In the genomic region with DNA sequence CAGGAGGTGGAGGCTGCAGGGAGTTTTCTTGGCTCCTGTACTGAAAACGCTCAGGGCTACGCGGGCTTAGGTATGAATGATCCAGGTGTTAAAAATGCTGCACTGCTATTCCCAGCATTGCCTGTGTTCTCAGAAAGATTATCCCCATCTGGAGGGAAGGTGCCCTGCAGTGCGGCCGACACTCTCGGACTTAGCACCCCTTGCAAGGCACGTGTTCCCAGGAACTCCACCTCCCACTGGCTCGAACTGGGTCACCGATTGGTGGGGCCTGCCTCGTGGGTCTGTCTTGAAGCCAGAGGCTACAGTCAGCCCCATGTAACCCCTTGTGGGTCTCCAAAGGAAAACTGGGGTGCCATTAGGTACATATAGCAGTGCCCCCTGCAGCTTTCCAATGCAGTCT, we compare ENCODE assay signal across 18 cellular contexts. TPM values are rescaled to one million over a fixed set of nuclear protein-coding genes. Genes with fewer than 3 reads are reported as not detected.
DNase-seq lines count a peak whose midpoint lies in the region; ATAC-seq, FAIRE-seq and TF ChIP-seq lines count a peak whose summit lies in the region.
"Had no signal": no experiment of that assay in that cellular context is flagged by ENCODE, and none has a peak within 500 bp of the region (broad histone marks: within the 10 kb centered on the region; RNA-seq: fewer than 3 reads in every experiment).

No MANE protein-coding gene starts in this region.

- H3K36me3 Mint-ChIP-seq in CD8-positive, alpha-beta T cell = no peaks in the 10 kb centered on the region
- H3K36me3 Mint-ChIP-seq: CD8-positive, alpha-beta memory T cell had no signal

- H4K20me1 ChIP-seq in HepG2 (ENCODE audit: insufficient read depth, low read length) = no peaks in the 10 kb centered on the region
- H4K20me1 ChIP-seq in K562 (replicated peaks; ENCODE audit: control insufficient read depth, insufficient read depth, low read length) = peaks cover 5% of the 10 kb centered on the region; the same call in 1 of the 2 replicates

- peaks cover 14% of the 10 kb centered on the region for H3K4me1 Mint-ChIP-seq in CD8-positive, alpha-beta T cell (ENCODE audit: low read depth)

- in situ Hi-C loops in HepG2 (cut with HindIII; ENCODE audit: extremely low pct_ligation_motif_present, low pct_unique_long_range_greater_than_20kb) = loop anchor here (25.0 kb wide), 1 partner anchor 652 kb away; the partner anchor contains the start of genes ANKMY1, DUSP28 and RNPEPL1
- in situ Hi-C loops in K562 (cut with MboI) = no loop called here

- BruUV-seq in HepG2 (replicated peaks; lab: Mats Ljungman, UMichigan) (no TSS peak), K562 (replicated peaks; lab: Mats Ljungman, UMichigan) (no TSS peak)

- H2AFZ ChIP-seq in HepG2 (ENCODE audit: low read length) (no peak overlapping the region), K562 (ENCODE audit: low read depth, low read length) (no peak overlapping the region)
- H2AFZ ChIP-seq: GM23338 had no signal

- POLR2A ChIA-PET in HepG2 (lab: Yijun Ruan, JAX) (no interaction called here), K562 (lab: Yijun Ruan, JAX) (no interaction called here)
- POLR2A ChIA-PET in CD8-positive, alpha-beta T cell (lab: Charles Lee) = no interaction called here

- WGBS in HepG2 (ENCODE audit: low lambda C conversion rate) = 28% methylated on average over 5 of the region's 10 CpGs
- WGBS in right lobe of liver (ENCODE audit: insufficient coverage, low coverage, low lambda C conversion rate, missing lambda C conversion rate) = 53% methylated on average over 4 of the region's 10 CpGs
- WGBS in K562 (ENCODE audit: insufficient coverage, low coverage, missing lambda C conversion rate) = 0% methylated on average over 10 of the region's 10 CpGs

- H3K79me2 ChIP-seq in HepG2 (ENCODE audit: insufficient read depth, low read length) = peaks cover 4% of the 10 kb centered on the region
- H3K79me2 ChIP-seq in K562 (ENCODE audit: control insufficient read depth, insufficient read depth, low read length) = 0 out of 3 replicates have a peak, but pooled peaks cover 3% of the 10 kb centered on the region

- H3K4me1 ChIP-seq in HepG2 (ENCODE audit: insufficient read depth, low read length) (peaks cover 39% of the 10 kb centered on the region), right lobe of liver (peaks cover 0 to 9% (median 0%) of the 10 kb centered on the region in 4 donors), K562 (replicated peaks in 1 of 2; ENCODE audit: control insufficient read depth in 2 of 2, insufficient read depth in 2 of 2, low read length in 2 of 2) (peaks cover 0 to 34% of the 10 kb centered on the region in 2 experiments; a peak in 2 of 5 replicates)
- peaks cover 5% of the 10 kb centered on the region for H3K4me1 ChIP-seq in CD8-positive, alpha-beta T cell (ENCODE audit: insufficient read depth, low read length)

- TF ChIP-seq CTCF in HepG2 (CRISPR knock-in tag; IDR thresholded peaks at IDR 0.05) (no peak), right lobe of liver (IDR thresholded peaks at IDR 0.05) (no peak), K562 (IDR thresholded peaks at IDR 0.05 in 2 of 3, conservative IDR thresholded peaks at IDR 0.05 in 1 of 3; ENCODE audit: insufficient read depth in 2 of 3, low read depth in 1 of 3, low read length in 3 of 3) (no peak)
- TF ChIP-seq CTCF in CD8-positive, alpha-beta T cell (IDR thresholded peaks at IDR 0.05) = no peak

- intact Hi-C loops in HepG2 (cut with micrococcal nuclease; ENCODE audit: unreplicated experiment) = loop anchor here (2.0 kb wide), 1 partner anchor 135 kb away; no protein-coding TSS in a partner anchor
- intact Hi-C loops in right lobe of liver (cut with DNase I) = no loop called here
- intact Hi-C loops in CD8-positive, alpha-beta T cell (cut with DNase I, micrococcal nuclease) = loop anchor here in 1 of 2 experiments (10.0 kb wide), 1 partner anchor 649 kb away; the partner anchor contains the start of genes DUSP28 and RNPEPL1
- intact Hi-C loops in K562 (cut with micrococcal nuclease) = no loop called here

- H3K36me3 ChIP-seq in HepG2 (replicated peaks in 1 of 2; ENCODE audit: control insufficient read depth in 1 of 2, insufficient read depth in 2 of 2, low read length in 2 of 2) (no peaks in the 10 kb centered on the region), right lobe of liver (no peaks in the 10 kb centered on the region), K562 (ENCODE audit: control insufficient read depth, insufficient read depth, low read length) (no peaks in the 10 kb centered on the region)
- no peaks in the 10 kb centered on the region for H3K36me3 ChIP-seq in CD8-positive, alpha-beta T cell (ENCODE audit: insufficient read depth, low read length)

- H3K4me2 ChIP-seq in HepG2 (ENCODE audit: low read depth, low read length) (no peak overlapping the region), K562 (ENCODE audit: insufficient read depth, low read length) (no peak overlapping the region)
- H3K4me2 ChIP-seq: GM23338 had no signal

- H3K27ac Mint-ChIP-seq in CD8-positive, alpha-beta T cell = peak overlapping the region; percentile 41
- H3K27ac Mint-ChIP-seq: CD8-positive, alpha-beta memory T cell; GM23338; H9 had no signal

- H3K9me3 ChIP-seq in HepG2 (ENCODE audit: low read length) (no peaks in the 10 kb centered on the region), right lobe of liver (no peaks in the 10 kb centered on the region), K562 (replicated peaks; ENCODE audit: control insufficient read depth, insufficient read depth, low read depth, low read length) (no peaks in the 10 kb centered on the region)
- no peaks in the 10 kb centered on the region for H3K9me3 ChIP-seq in CD8-positive, alpha-beta T cell (ENCODE audit: low read length)

- ATAC-seq in HepG2 (peak; percentile 18), right lobe of liver (no peak), K562 (no peak)
- ATAC-seq in CD8-positive, alpha-beta T cell = no peak
- ATAC-seq: GM12878, GM23338, HCT116 had no signal

- CTCF ChIA-PET in HepG2 (lab: Yijun Ruan, JAX; ENCODE audit: low intra/inter-chr PET ratio, low total read pairs) = no interaction called here
- CTCF ChIA-PET in CD8-positive, alpha-beta T cell (lab: Charles Lee) = no interaction called here
- CTCF ChIA-PET in K562 (lab: Yijun Ruan, JAX; ENCODE audit: low intra/inter-chr PET ratio) = no interaction called here

- no peak overlapping the region for H3K4me3 Mint-ChIP-seq in CD8-positive, alpha-beta T cell
- H3K4me3 Mint-ChIP-seq: CD8-positive, alpha-beta memory T cell; GM23338; H9 had no signal

- H3K27me3 Mint-ChIP-seq in CD8-positive, alpha-beta T cell (ENCODE audit: low read depth) = no peaks in the 10 kb centered on the region

- H3K4me3 ChIP-seq in HepG2 (replicated peaks in 1 of 3; ENCODE audit: insufficient read depth in 1 of 3, low read depth in 2 of 3, low read length in 3 of 3) = no peak overlapping the region; a peak in 1 of 6 replicates
- H3K4me3 ChIP-seq in right lobe of liver = no peak overlapping the region
- no peak overlapping the region for H3K4me3 ChIP-seq in CD8-positive, alpha-beta T cell (ENCODE audit: low read depth, low read length)
- H3K4me3 ChIP-seq in K562 = no peak overlapping the region
- H3K4me3 ChIP-seq: GM12878, GM23338 had no signal

- no peaks in the 10 kb centered on the region for H3K9me3 Mint-ChIP-seq in CD8-positive, alpha-beta T cell
- H3K9me3 Mint-ChIP-seq: CD8-positive, alpha-beta memory T cell; GM23338; H9 had no signal

- TF ChIP-seq EP300 in HepG2 (IDR thresholded peaks at IDR 0.05; ENCODE audit: low read depth in 2 of 2, low read length in 2 of 2) = no peak
- TF ChIP-seq EP300 in HepG2 (CRISPR knock-in tag; IDR thresholded peaks at IDR 0.05; ENCODE audit: borderline replicate concordance) = no peak
- no peak for TF ChIP-seq EP300 in K562 (IDR thresholded peaks at IDR 0.05; ENCODE audit: low read length)

- TF ChIP-seq POLR2A in HepG2 (IDR thresholded peaks at IDR 0.05; ENCODE audit: insufficient read depth in 1 of 2, low read depth in 2 of 2, low read length in 2 of 2) (no peak), right lobe of liver (IDR thresholded peaks at IDR 0.05) (no peak), K562 (conservative IDR thresholded peaks at IDR 0.05) (no peak)

- H3K27me3 ChIP-seq in HepG2 (ENCODE audit: control insufficient read depth in 1 of 2, insufficient read depth in 2 of 2, low read length in 2 of 2) = peaks cover 25 to 53% of the 10 kb centered on the region in 2 experiments
- no peaks in the 10 kb centered on the region for H3K27me3 ChIP-seq in right lobe of liver
- H3K27me3 ChIP-seq in CD8-positive, alpha-beta T cell (ENCODE audit: insufficient read depth, low read length) = no peaks in the 10 kb centered on the region
- H3K27me3 ChIP-seq in K562 (ENCODE audit: control insufficient read depth in 2 of 2, insufficient read depth in 2 of 2, low read length in 2 of 2) = peaks cover 7 to 55% of the 10 kb centered on the region in 2 experiments; a peak in 4 of 5 replicates

- H3K27ac ChIP-seq in HepG2 (ENCODE audit: extremely low read length, insufficient read depth, low read length) = no peak overlapping the region
- H3K27ac ChIP-seq in right lobe of liver = no peak overlapping the region
- no peak overlapping the region for H3K27ac ChIP-seq in CD8-positive, alpha-beta T cell (ENCODE audit: low read depth, low read length)
- H3K27ac ChIP-seq in K562 (ENCODE audit: extremely low read depth, low read depth, low read length) = no peak overlapping the region

- DNase-seq in HepG2 (ENCODE audit: low spot score) (peak; percentile 55), right lobe of liver (no peak), K562 (ENCODE audit: extremely low read depth in 1 of 4, low spot score in 3 of 4) (no peak), T-helper 1 cell (no peak), NCI-H1048 (lab: John Stamatoyannopoulos, UW) (no peak)
- DNase-seq in CD8-positive, alpha-beta T cell = no peak
- DNase-seq: C1 segment of cervical spinal cord; CD8-positive, alpha-beta memory T cell; DMS 273 treated with DMSO at 0.1 percent for 48 hours; DMS79; EL; GDM1; H9 had no signal

- TF ChIP-seq RAD21 in HepG2 (CRISPR knock-in tag; IDR thresholded peaks at IDR 0.05) (no peak), K562 (CRISPR knock-in tag; conservative IDR thresholded peaks at IDR 0.05 in 1 of 2, IDR thresholded peaks at IDR 0.05 in 1 of 2) (no peak)

- FAIRE-seq in HepG2 (lab: Jason Lieb, UNC) (no peak), K562 (lab: Jason Lieb, UNC) (no peak)
- FAIRE-seq: D721Med, GM12878, GM19239 had no signal

- H3K9me1 ChIP-seq in K562 (ENCODE audit: control insufficient read depth, insufficient read depth, low read length) = no peaks in the 10 kb centered on the region

- H3K9ac ChIP-seq in HepG2 (ENCODE audit: insufficient read depth, low read depth, low read length) = no peak overlapping the region
- no peak overlapping the region for H3K9ac ChIP-seq in K562 (ENCODE audit: insufficient read depth in 1 of 2, low read depth in 2 of 2, low read length in 2 of 2)

RNA-seq across cellular contexts. Expression of gene ANO7, which starts 25.7 kb away (rescaled TPM):
- total RNA-seq in HepG2 (2016; rRNA removed; fragmentation: Illumina TruSeq; extraction: Trizol) (3.7 and 4.9 TPM in 2 replicates), right lobe of liver (1 to 10 TPM in 3 of 6 experiments, under 1 TPM in 3; 0.61 to 2.4 (median 0.97) TPM), K562 (2014; rRNA removed) (1.3 and 1.7 TPM in 2 replicates), K562 (2014; rRNA removed; fragmentation: Illumina TruSeq; extraction: Trizol) (0.67 and 0.91 TPM in 2 replicates), K562 (2015; rRNA removed; fragmentation: Illumina TruSeq; extraction: Trizol) (1.1 TPM in 2 replicates), K562 (2021) (4.1 and 5.1 TPM in 2 replicates)
- 1.7 and 1.9 TPM in 2 replicates for total RNA-seq in HepG2 (2016; cell fraction: cytosol; rRNA removed; fragmentation: Illumina TruSeq; extraction: Trizol; ENCODE audit: low read depth)
- 2.9 and 5.5 TPM in 2 replicates for total RNA-seq in HepG2 (2016; cell fraction: insoluble cytoplasmic fraction; rRNA removed; fragmentation: Illumina TruSeq; extraction: Trizol)
- 3.2 and 4.1 TPM in 2 replicates for total RNA-seq in HepG2 (2016; cell fraction: membrane; rRNA removed; fragmentation: Illumina TruSeq; extraction: Trizol)
- total RNA-seq in HepG2 (2016; cell fraction: nucleus; rRNA removed; fragmentation: Illumina TruSeq; extraction: Trizol) = 4.7 and 5.1 TPM in 2 replicates
- polyA plus RNA-seq in HepG2 (2011; rRNA removed) (4.1 and 4.9 TPM in 2 replicates), K562 (2011; rRNA removed) (0.59 and 0.81 TPM in 2 replicates), K562 (2014; fragmentation: Illumina TruSeq; extraction: Trizol) (1.9 and 3.2 TPM in 2 replicates), K562 (2014; fragmentation: Nextera tagmentation; extraction: Ambion mirVana) (under 1 TPM; 0.28 to 0.46 TPM), K562 (2014; rRNA removed) (1.9 and 2.9 TPM in 2 replicates)
- polyA plus RNA-seq in HepG2 (2011; cell fraction: cytosol; rRNA removed) = 2.9 and 3.9 TPM in 2 replicates
- polyA plus RNA-seq in HepG2 (2011; cell fraction: nucleus; rRNA removed) = 29.8 and 33.6 TPM in 2 replicates
- 8.8 and 10.8 TPM in 2 replicates for polyA plus RNA-seq in HepG2 (2012)
- 3.3 and 3.8 TPM in 2 replicates for polyA plus RNA-seq in HepG2 (2016; cell fraction: cytosol; fragmentation: Illumina TruSeq; extraction: Trizol; ENCODE audit: low read depth)
- polyA plus RNA-seq in HepG2 (2016; cell fraction: insoluble cytoplasmic fraction; fragmentation: Illumina TruSeq; extraction: Trizol; ENCODE audit: low read depth) = 7.5 and 11.5 TPM in 2 replicates
- polyA plus RNA-seq in HepG2 (2016; cell fraction: membrane; fragmentation: Illumina TruSeq; extraction: Trizol; ENCODE audit: low read depth) = 7.5 and 8.6 TPM in 2 replicates
- polyA plus RNA-seq in HepG2 (2016; cell fraction: nucleus; fragmentation: Illumina TruSeq; extraction: Trizol; ENCODE audit: insufficient read depth, low read depth) = 14.9 and 15.8 TPM in 2 replicates
- polyA minus RNA-seq in HepG2 (2011; rRNA and poly(A)+ RNA removed; ENCODE audit: low replicate concordance) = 1.1 and 16.7 TPM in 2 replicates
- polyA minus RNA-seq in HepG2 (2011; cell fraction: cytosol; rRNA and poly(A)+ RNA removed) = 5.1 and 8.4 TPM in 2 replicates
- polyA minus RNA-seq in HepG2 (2011; cell fraction: nucleus; rRNA and poly(A)+ RNA removed) = 13.8 and 18.4 TPM in 2 replicates
- total RNA-seq in CD8-positive, alpha-beta T cell = under 1 TPM in 1 of 2 experiments, not detected in 1; 0.30 TPM
- total RNA-seq in K562 (2011; cell fraction: chromatin; rRNA removed; ENCODE audit: low replicate concordance) = 12.7 and 25.7 TPM in 2 replicates
- 12.8 and 13.2 TPM in 2 replicates for total RNA-seq in K562 (2011; cell fraction: nucleolus; rRNA removed)
- 13.3 and 13.8 TPM in 2 replicates for total RNA-seq in K562 (2011; cell fraction: nucleoplasm; rRNA removed)
- 1.0 and 2.4 TPM in 2 replicates for polyA plus RNA-seq in K562 (2011; cell fraction: cytosol; rRNA removed)
- 2.5 and 4.8 TPM in 2 replicates for polyA plus RNA-seq in K562 (2011; cell fraction: nucleus; rRNA removed)
- 1.6 and 2.3 TPM in 2 replicates for polyA plus RNA-seq in K562 (2012)
- 0.75 and 1.7 TPM in 2 replicates for polyA minus RNA-seq in K562 (2011; rRNA and poly(A)+ RNA removed)
- polyA minus RNA-seq in K562 (2011; cell fraction: cytosol; rRNA and poly(A)+ RNA removed) = 3.9 and 4.2 TPM in 2 replicates
- 2.3 and 3.2 TPM in 2 replicates for polyA minus RNA-seq in K562 (2011; cell fraction: nucleus; rRNA and poly(A)+ RNA removed)
- polyA plus RNA-seq: CD8-positive, alpha-beta memory T cell had no signal

Comparison
In these comparisons a context has a peak if more than half of its experiments do, and no peak if none do; other contexts are left out.
1. Of the 241 proteins assayed by ChIP-seq in both HepG2 and K562: peak only in HepG2: BHLHE40, CAMTA2, ERF, HINFP, IRF9, KDM5B and 10 more; only in K562: none; in both: MAX; in neither: 221; mixed calls (peak in some experiments, not most) for 3.